31 cellular contexts compared by ENCODE assay signal in genomic region chr3:111837112-111837511, GRCh38.
"Had no signal": no experiment of that assay in that cellular context is flagged by ENCODE, and none has a peak within 500 bp of the region (broad histone marks: within the 10 kb centered on the region; RNA-seq: fewer than 3 reads in every experiment).

No MANE protein-coding gene starts in this region.

- H3K36me3 Mint-ChIP-seq: mesothelial cell of epicardium; naive B cell; natural killer cell; neural progenitor cell; stimulated activated memory B cell treated with anti-CD40 and anti-IgM and Interleukin-4, amounts not matched to agents 10 μg/mL and 1 μg/mL and 100 μg/mL, for 72 hours had no signal

- ATAC-seq: left cardiac atrium; left lung; natural killer cell; pancreas; right cardiac atrium; stimulated activated memory B cell treated with anti-CD40 and anti-IgM and Interleukin-4, amounts not matched to agents 10 μg/mL and 1 μg/mL and 100 μg/mL, for 72 hours; stimulated activated naive CD8-positive, alpha-beta T cell treated with anti-CD3 and anti-CD28 coated beads, Interleukin-15, amount 100 ng/mL, for 72 hours had no signal

- H3K27ac ChIP-seq: left lung, neural progenitor cell, neutrophil, pancreas, prostate gland, testis, thyroid gland, transverse colon, upper lobe of left lung, vagina had no signal

- H3K4me3 Mint-ChIP-seq: mesothelial cell of epicardium; naive B cell; natural killer cell; nephron progenitor cell; neural progenitor cell; stimulated activated memory B cell treated with anti-CD40 and anti-IgM and Interleukin-4, amounts not matched to agents 10 μg/mL and 1 μg/mL and 100 μg/mL, for 72 hours; stimulated activated naive CD8-positive, alpha-beta T cell treated with anti-CD3 and anti-CD28 coated beads, Interleukin-15, amount 100 ng/mL, for 72 hours had no signal

- H3K36me3 ChIP-seq: left lung, neural progenitor cell, neutrophil, pancreas, prostate gland, thyroid gland, transverse colon, upper lobe of left lung, vagina had no signal

- DNase-seq: hippocampal formation; kidney glomerular epithelial cell; left cardiac atrium; left lung; mesendoderm; naive B cell; natural killer cell; nephron progenitor cell; occipital lobe; pancreas; posterior cingulate gyrus; retina; right cardiac atrium; stimulated activated CD4-positive, alpha-beta T cell treated with anti-CD3 and anti-CD28 coated beads, Interleukin-1b, Interleukin-23, amount 100 ng/mL, for 48 hours; stimulated activated CD4-positive, alpha-beta T cell treated with anti-CD3 and anti-CD28 coated beads, Interleukin-2, amount 100 ng/mL, for 48 hours; stimulated activated CD4-positive, alpha-beta T cell treated with anti-CD3 and anti-CD28 coated beads, Interleukin-4, amount 100 ng/mL, for 4 hours; stimulated activated CD8-positive, alpha-beta memory T cell treated with anti-CD3 and anti-CD28 coated beads, Interleukin-4, amount 100 ng/mL, for 48 hours; stimulated activated naive CD4-positive, alpha-beta T cell treated with Interleukin-2 at 50 U/mL for 16 hours; stimulated activated naive CD8-positive, alpha-beta T cell treated with anti-CD3 and anti-CD28 coated beads, Interleukin-15, amount 100 ng/mL, for 72 hours; testis; thyroid gland; transverse colon; upper lobe of left lung had no signal

- H3K9me3 Mint-ChIP-seq: mesothelial cell of epicardium; naive B cell; natural killer cell; nephron progenitor cell; neural progenitor cell; stimulated activated memory B cell treated with anti-CD40 and anti-IgM and Interleukin-4, amounts not matched to agents 10 μg/mL and 1 μg/mL and 100 μg/mL, for 72 hours; stimulated activated naive CD8-positive, alpha-beta T cell treated with anti-CD3 and anti-CD28 coated beads, Interleukin-15, amount 100 ng/mL, for 72 hours had no signal

- H3K4me1 ChIP-seq: left lung, neural progenitor cell, pancreas, prostate gland, testis, thyroid gland, transverse colon, upper lobe of left lung, vagina had no signal

- H3K27me3 ChIP-seq: left lung, neutrophil, pancreas, testis, thyroid gland, transverse colon, upper lobe of left lung, vagina had no signal

- H3K9me3 ChIP-seq: left lung, neutrophil, pancreas, prostate gland, testis, thyroid gland, transverse colon, upper lobe of left lung, vagina had no signal

- H3K4me1 Mint-ChIP-seq: naive B cell; neural progenitor cell; stimulated activated memory B cell treated with anti-CD40 and anti-IgM and Interleukin-4, amounts not matched to agents 10 μg/mL and 1 μg/mL and 100 μg/mL, for 72 hours had no signal

- H2AFZ ChIP-seq: neural progenitor cell had no signal

- H3K4me2 ChIP-seq: neural progenitor cell, smooth muscle cell had no signal

- H3K27me3 Mint-ChIP-seq: naive B cell; stimulated activated memory B cell treated with anti-CD40 and anti-IgM and Interleukin-4, amounts not matched to agents 10 μg/mL and 1 μg/mL and 100 μg/mL, for 72 hours; stimulated activated naive CD8-positive, alpha-beta T cell treated with anti-CD3 and anti-CD28 coated beads, Interleukin-15, amount 100 ng/mL, for 72 hours had no signal

- H3K27ac Mint-ChIP-seq: mesothelial cell of epicardium; naive B cell; natural killer cell; nephron progenitor cell; neural progenitor cell; stimulated activated memory B cell treated with anti-CD40 and anti-IgM and Interleukin-4, amounts not matched to agents 10 μg/mL and 1 μg/mL and 100 μg/mL, for 72 hours had no signal

- H3K4me3 ChIP-seq: left lung, lung, neural progenitor cell, pancreas, prostate gland, smooth muscle cell, testis, thyroid gland, transverse colon, upper lobe of left lung, vagina had no signal
